In genomic region chr19:12680034-12680433, GRCh38 we compare ENCODE assay signal across 1 cellular context.
TF ChIP-seq lines count a peak whose summit lies in the region.

No MANE protein-coding gene starts in this region.

TF ChIP-seq in H1, 55 proteins besides CTCF, POLR2A, EP300 and RAD21:
- TF ChIP-seq KDM4A (IDR thresholded peaks at IDR 0.05; ENCODE audit: low read depth, low read length, severe bottlenecking) (no peak), EZH2 (IDR thresholded peaks at IDR 0.05; ENCODE audit: low read depth, low read length, severe bottlenecking) (no peak), BACH1 (IDR thresholded peaks at IDR 0.05; ENCODE audit: low read length) (no peak), ASH2L (IDR thresholded peaks at IDR 0.05; ENCODE audit: low read length) (no peak), SP2 (IDR thresholded peaks at IDR 0.05; ENCODE audit: low read length) (no peak), SIX5 (IDR thresholded peaks at IDR 0.05; ENCODE audit: low read depth, low read length) (no peak), JUN (IDR thresholded peaks at IDR 0.05; ENCODE audit: low read depth, low read length) (no peak), SRF (IDR thresholded peaks at IDR 0.05; ENCODE audit: low read depth, low read length) (no peak), MAX (IDR thresholded peaks at IDR 0.05) (no peak), CEBPB (IDR thresholded peaks at IDR 0.05; ENCODE audit: low read depth, low read length) (no peak), EGR1 (IDR thresholded peaks at IDR 0.05; ENCODE audit: borderline replicate concordance, low read depth, low read length) (no peak), RBBP5 (IDR thresholded peaks at IDR 0.05; ENCODE audit: borderline replicate concordance, low read depth, low read length) (no peak), SUZ12 (IDR thresholded peaks at IDR 0.05; ENCODE audit: low read length) (no peak), SIN3A (conservative IDR thresholded peaks at IDR 0.05 in 1 of 2, IDR thresholded peaks at IDR 0.05 in 1 of 2; ENCODE audit: low read depth in 1 of 2, low read length in 2 of 2) (no peak)
